Comparison of ENCODE assay signal across 29 cellular contexts in the genomic region with DNA sequence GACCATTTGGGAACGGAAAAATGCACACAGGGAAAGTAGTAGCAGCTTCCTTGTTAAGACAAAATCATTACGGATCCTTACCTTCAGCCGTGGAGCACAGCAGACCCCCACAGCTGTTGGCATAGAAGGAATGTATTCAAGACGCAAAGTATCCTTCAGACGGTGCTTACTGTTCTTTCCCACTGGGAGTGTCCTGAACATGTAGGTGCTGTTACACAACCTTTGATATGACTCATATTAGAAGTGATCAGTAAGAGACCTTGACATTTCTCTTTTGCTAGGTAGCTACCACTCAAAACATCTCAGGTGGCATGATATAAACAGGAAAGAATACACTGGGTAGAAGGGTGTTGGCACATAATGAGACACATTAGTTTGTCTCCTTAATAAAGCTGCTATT.
"Had no signal": no experiment of that assay in that cellular context is flagged by ENCODE, and none has a peak within 500 bp of the region (broad histone marks: within the 10 kb centered on the region; RNA-seq: fewer than 3 reads in every experiment).

No MANE protein-coding gene starts in this region.

- H3K27me3 ChIP-seq: brain microvascular endothelial cell, esophagus squamous epithelium had no signal

- H3K36me3 Mint-ChIP-seq: activated naive CD8-positive, alpha-beta T cell had no signal

- H3K36me3 ChIP-seq: brain microvascular endothelial cell, esophagus squamous epithelium had no signal

- H3K4me1 ChIP-seq: esophagus squamous epithelium had no signal

- H3K4me1 Mint-ChIP-seq: activated T-helper 17 cell treated with anti-CD3 and anti-CD28 coated beads, Interleukin-2, amount 50 U/mL, for 72 hours; T-helper 17 cell; WTC11 had no signal

- ATAC-seq: activated CD8-positive, alpha-beta T cell treated with anti-CD3 and anti-CD28 coated beads for 36 hours; activated T-cell treated with anti-CD3 and anti-CD28 coated beads, Interleukin-2, amount 50 U/mL, for 4 hours; activated T-helper 17 cell treated with anti-CD3 and anti-CD28 coated beads, Interleukin-2, amount 50 U/mL, for 72 hours; effector memory CD8-positive, alpha-beta T cell; T-helper 17 cell; WTC11 had no signal

- H3K27ac Mint-ChIP-seq: activated CD8-positive, alpha-beta T cell treated with anti-CD3 and anti-CD28 coated beads for 36 hours; activated naive CD8-positive, alpha-beta T cell; activated T-helper 17 cell treated with anti-CD3 and anti-CD28 coated beads, Interleukin-2, amount 50 U/mL, for 72 hours; effector memory CD8-positive, alpha-beta T cell; T-helper 17 cell; T-helper 2 cell treated with Interferon-gamma antibody and Interleukin-4, amounts not matched to agents 5 μg/mL and 100 μg/mL, for 36 hours; WTC11 had no signal

- H3K4me3 Mint-ChIP-seq: activated CD8-positive, alpha-beta T cell treated with anti-CD3 and anti-CD28 coated beads for 36 hours; activated naive CD8-positive, alpha-beta T cell; activated T-cell treated with anti-CD3 and anti-CD28 coated beads, Interleukin-2, amount 50 U/mL, for 4 hours; activated T-helper 17 cell treated with anti-CD3 and anti-CD28 coated beads, Interleukin-2, amount 50 U/mL, for 72 hours; effector memory CD8-positive, alpha-beta T cell; T-helper 17 cell; T-helper 2 cell treated with Interferon-gamma antibody and Interleukin-4, amounts not matched to agents 5 μg/mL and 100 μg/mL, for 36 hours; WTC11 had no signal

- H3K4me3 ChIP-seq: esophagus squamous epithelium had no signal

- H3K27ac ChIP-seq: brain microvascular endothelial cell, epithelial cell of prostate, esophagus squamous epithelium, VCaP had no signal

- H3K9me3 Mint-ChIP-seq: activated CD8-positive, alpha-beta T cell treated with anti-CD3 and anti-CD28 coated beads for 36 hours; activated T-cell treated with anti-CD3 and anti-CD28 coated beads, Interleukin-2, amount 50 U/mL, for 4 hours; activated T-helper 17 cell treated with anti-CD3 and anti-CD28 coated beads, Interleukin-2, amount 50 U/mL, for 72 hours; effector memory CD8-positive, alpha-beta T cell; T-helper 2 cell treated with Interferon-gamma antibody and Interleukin-4, amounts not matched to agents 5 μg/mL and 100 μg/mL, for 36 hours had no signal

- DNase-seq: activated CD4-positive, alpha-beta T cell treated with anti-CD3 and anti-CD28 coated beads for 48 hours; activated CD4-positive, alpha-beta T cell treated with anti-CD3 and anti-CD28 coated beads, Interleukin-2, amount 50 U/mL, for 1 hour; activated CD4-positive, alpha-beta T cell treated with anti-CD3 and anti-CD28 coated beads, Interleukin-2, amount 50 U/mL, for 48 hours; activated CD8-positive, alpha-beta memory T cell treated with anti-CD3 and anti-CD28 coated beads for 24 hours; activated CD8-positive, alpha-beta T cell treated with anti-CD3 and anti-CD28 coated beads for 36 hours; activated effector memory CD4-positive, alpha-beta T cell treated with Interleukin-2 at 50 U/mL for 16 hours; activated gamma-delta T cell treated with Interleukin-2 at 50 U/mL for 16 hours; activated naive CD4-positive, alpha-beta T cell treated with anti-CD3 and anti-CD28 coated beads, Interleukin-2, amount 50 U/mL, for 16 hours; activated naive CD4-positive, alpha-beta T cell treated with Interleukin-2 at 50 U/mL for 16 hours; activated T-cell treated with anti-CD3 and anti-CD28 coated beads, Interleukin-2, amount 50 U/mL, for 4 hours; amniotic stem cell; anterior cingulate cortex; brain microvascular endothelial cell; caudate nucleus; cortex of kidney; dermis blood vessel endothelial cell; effector CD4-positive, alpha-beta T cell; effector memory CD8-positive, alpha-beta T cell; esophagus squamous epithelium; foreskin melanocyte; head of caudate nucleus; T-helper 1 cell; T-helper 17 cell had no signal

- H3K9me3 ChIP-seq: esophagus squamous epithelium had no signal
